1 cellular context compared by ENCODE assay signal in the genomic region with DNA sequence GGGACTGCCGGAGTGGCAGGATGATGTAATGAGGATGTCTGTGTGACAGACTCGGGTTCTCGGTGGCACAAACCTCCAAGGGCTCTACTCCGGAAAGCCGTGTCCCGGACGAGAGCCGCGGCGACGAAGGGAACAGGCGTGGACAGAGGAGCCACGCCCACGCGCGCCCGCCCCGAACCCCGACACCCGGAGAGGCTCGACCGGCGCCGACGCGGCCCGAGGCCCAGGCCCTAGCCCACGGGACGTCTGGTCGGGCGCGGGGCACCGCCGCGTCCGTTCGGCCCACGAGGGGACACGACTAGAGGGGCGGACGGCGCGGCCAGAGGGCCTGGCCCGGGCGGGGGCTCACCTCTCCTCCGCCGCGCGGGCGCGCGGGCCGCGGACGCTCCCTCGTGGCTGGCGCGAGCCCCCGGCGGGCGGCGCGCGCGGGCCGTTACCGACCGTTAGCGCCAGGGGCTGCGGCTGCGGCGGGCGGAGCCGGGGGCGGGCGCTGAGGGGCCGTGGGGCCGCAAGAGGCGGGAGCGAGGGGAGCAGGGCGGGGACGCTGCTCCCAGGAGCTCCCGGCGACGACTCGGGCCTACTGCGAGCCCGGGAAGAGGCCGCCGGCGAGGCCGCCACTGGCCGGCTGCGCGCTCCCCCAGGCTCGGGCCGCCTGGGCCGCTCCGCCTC.
A peak's percentile ranks its signal among the peaks of the same experiment; 100 is the strongest.
TF ChIP-seq lines count a peak whose summit lies in the region.

No MANE protein-coding gene starts in this region.

TF ChIP-seq in HEK293, 187 proteins besides CTCF, POLR2A, EP300 and RAD21 (continued from another document):
- TF ChIP-seq, protein P1, sequence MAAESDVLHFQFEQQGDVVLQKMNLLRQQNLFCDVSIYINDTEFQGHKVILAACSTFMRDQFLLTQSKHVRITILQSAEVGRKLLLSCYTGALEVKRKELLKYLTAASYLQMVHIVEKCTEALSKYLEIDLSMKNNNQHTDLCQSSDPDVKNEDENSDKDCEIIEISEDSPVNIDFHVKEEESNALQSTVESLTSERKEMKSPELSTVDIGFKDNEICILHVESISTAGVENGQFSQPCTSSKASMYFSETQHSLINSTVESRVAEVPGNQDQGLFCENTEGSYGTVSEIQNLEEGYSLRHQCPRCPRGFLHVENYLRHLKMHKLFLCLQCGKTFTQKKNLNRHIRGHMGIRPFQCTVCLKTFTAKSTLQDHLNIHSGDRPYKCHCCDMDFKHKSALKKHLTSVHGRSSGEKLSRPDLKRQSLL (tag by site-specific recombination; IDR thresholded peaks at IDR 0.05), result no peak
- TF ChIP-seq, protein P2, sequence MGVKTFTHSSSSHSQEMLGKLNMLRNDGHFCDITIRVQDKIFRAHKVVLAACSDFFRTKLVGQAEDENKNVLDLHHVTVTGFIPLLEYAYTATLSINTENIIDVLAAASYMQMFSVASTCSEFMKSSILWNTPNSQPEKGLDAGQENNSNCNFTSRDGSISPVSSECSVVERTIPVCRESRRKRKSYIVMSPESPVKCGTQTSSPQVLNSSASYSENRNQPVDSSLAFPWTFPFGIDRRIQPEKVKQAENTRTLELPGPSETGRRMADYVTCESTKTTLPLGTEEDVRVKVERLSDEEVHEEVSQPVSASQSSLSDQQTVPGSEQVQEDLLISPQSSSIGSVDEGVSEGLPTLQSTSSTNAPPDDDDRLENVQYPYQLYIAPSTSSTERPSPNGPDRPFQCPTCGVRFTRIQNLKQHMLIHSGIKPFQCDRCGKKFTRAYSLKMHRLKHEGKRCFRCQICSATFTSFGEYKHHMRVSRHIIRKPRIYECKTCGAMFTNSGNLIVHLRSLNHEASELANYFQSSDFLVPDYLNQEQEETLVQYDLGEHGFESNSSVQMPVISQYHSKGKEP (tag by site-specific recombination; IDR thresholded peaks at IDR 0.05), result no peak
- no peak for TF ChIP-seq ZNF707 (tag by site-specific recombination; IDR thresholded peaks at IDR 0.05)
- TF ChIP-seq ZNF530 (tag by site-specific recombination; IDR thresholded peaks at IDR 0.05; ENCODE audit: low read depth), result no peak
- peak; percentile 37; the same call in 1 of the 2 replicates for TF ChIP-seq ZBTB8A (tag by site-specific recombination; IDR thresholded peaks at IDR 0.05)
- no peak for TF ChIP-seq ZNF121 (tag by site-specific recombination; IDR thresholded peaks at IDR 0.05)
- TF ChIP-seq MEIS1 (CRISPR knock-in tag; IDR thresholded peaks at IDR 0.05; ENCODE audit: borderline replicate concordance), result no peak
- TF ChIP-seq ZNF76 (tag by site-specific recombination; IDR thresholded peaks at IDR 0.05; ENCODE audit: borderline replicate concordance, low read depth), result no peak
- TF ChIP-seq ZNF169 (tag by site-specific recombination; IDR thresholded peaks at IDR 0.05), result no peak
- TF ChIP-seq ZFP3 (tag by site-specific recombination; IDR thresholded peaks at IDR 0.05; ENCODE audit: low read depth), result no peak
- TF ChIP-seq ZNF654 (tag by site-specific recombination; IDR thresholded peaks at IDR 0.05; ENCODE audit: low read depth), result no peak
- no peak for TF ChIP-seq ZNF211 (tag by site-specific recombination; IDR thresholded peaks at IDR 0.05; ENCODE audit: low read depth)
- TF ChIP-seq ZFP41 (tag by site-specific recombination; IDR thresholded peaks at IDR 0.05; ENCODE audit: borderline replicate concordance), result no peak
- TF ChIP-seq ZNF239 (tag by site-specific recombination; IDR thresholded peaks at IDR 0.05), result no peak
- no peak for TF ChIP-seq SP7 (tag by site-specific recombination; IDR thresholded peaks at IDR 0.05)
- no peak for TF ChIP-seq ZSCAN16 (tag by site-specific recombination; IDR thresholded peaks at IDR 0.05)
- TF ChIP-seq ZFP69B (tag by site-specific recombination; IDR thresholded peaks at IDR 0.05), result no peak
- TF ChIP-seq, protein P3, sequence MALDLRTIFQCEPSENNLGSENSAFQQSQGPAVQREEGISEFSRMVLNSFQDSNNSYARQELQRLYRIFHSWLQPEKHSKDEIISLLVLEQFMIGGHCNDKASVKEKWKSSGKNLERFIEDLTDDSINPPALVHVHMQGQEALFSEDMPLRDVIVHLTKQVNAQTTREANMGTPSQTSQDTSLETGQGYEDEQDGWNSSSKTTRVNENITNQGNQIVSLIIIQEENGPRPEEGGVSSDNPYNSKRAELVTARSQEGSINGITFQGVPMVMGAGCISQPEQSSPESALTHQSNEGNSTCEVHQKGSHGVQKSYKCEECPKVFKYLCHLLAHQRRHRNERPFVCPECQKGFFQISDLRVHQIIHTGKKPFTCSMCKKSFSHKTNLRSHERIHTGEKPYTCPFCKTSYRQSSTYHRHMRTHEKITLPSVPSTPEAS (tag by site-specific recombination; IDR thresholded peaks at IDR 0.05), result no peak
- TF ChIP-seq MYNN (tag by site-specific recombination; IDR thresholded peaks at IDR 0.05; ENCODE audit: borderline replicate concordance), result no peak
- no peak for TF ChIP-seq ZNF664 (tag by site-specific recombination; IDR thresholded peaks at IDR 0.05)
- TF ChIP-seq ZNF571 (tag by site-specific recombination; IDR thresholded peaks at IDR 0.05), result no peak
- TF ChIP-seq, protein P4, sequence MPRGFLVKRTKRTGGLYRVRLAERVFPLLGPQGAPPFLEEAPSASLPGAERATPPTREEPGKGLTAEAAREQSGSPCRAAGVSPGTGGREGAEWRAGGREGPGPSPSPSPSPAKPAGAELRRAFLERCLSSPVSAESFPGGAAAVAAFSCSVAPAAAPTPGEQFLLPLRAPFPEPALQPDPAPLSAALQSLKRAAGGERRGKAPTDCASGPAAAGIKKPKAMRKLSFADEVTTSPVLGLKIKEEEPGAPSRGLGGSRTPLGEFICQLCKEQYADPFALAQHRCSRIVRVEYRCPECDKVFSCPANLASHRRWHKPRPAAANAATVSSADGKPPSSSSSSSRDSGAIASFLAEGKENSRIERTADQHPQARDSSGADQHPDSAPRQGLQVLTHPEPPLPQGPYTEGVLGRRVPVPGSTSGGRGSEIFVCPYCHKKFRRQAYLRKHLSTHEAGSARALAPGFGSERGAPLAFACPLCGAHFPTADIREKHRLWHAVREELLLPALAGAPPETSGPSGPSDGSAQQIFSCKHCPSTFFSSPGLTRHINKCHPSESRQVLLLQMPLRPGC (tag by site-specific recombination; IDR thresholded peaks at IDR 0.05), result no peak
- TF ChIP-seq, protein P5, sequence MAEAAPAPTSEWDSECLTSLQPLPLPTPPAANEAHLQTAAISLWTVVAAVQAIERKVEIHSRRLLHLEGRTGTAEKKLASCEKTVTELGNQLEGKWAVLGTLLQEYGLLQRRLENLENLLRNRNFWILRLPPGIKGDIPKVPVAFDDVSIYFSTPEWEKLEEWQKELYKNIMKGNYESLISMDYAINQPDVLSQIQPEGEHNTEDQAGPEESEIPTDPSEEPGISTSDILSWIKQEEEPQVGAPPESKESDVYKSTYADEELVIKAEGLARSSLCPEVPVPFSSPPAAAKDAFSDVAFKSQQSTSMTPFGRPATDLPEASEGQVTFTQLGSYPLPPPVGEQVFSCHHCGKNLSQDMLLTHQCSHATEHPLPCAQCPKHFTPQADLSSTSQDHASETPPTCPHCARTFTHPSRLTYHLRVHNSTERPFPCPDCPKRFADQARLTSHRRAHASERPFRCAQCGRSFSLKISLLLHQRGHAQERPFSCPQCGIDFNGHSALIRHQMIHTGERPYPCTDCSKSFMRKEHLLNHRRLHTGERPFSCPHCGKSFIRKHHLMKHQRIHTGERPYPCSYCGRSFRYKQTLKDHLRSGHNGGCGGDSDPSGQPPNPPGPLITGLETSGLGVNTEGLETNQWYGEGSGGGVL (tag by site-specific recombination; IDR thresholded peaks at IDR 0.05), result peak; percentile 40; the same call in 1 of the 2 replicates
- TF ChIP-seq ZNF223 (tag by site-specific recombination; IDR thresholded peaks at IDR 0.05), result no peak
- TF ChIP-seq ZNF777 (tag by site-specific recombination; IDR thresholded peaks at IDR 0.05; ENCODE audit: borderline replicate concordance), result no peak
- TF ChIP-seq ZNF670 (tag by site-specific recombination; IDR thresholded peaks at IDR 0.05; ENCODE audit: low read depth), result no peak
- no peak for TF ChIP-seq ZNF214 (tag by site-specific recombination; IDR thresholded peaks at IDR 0.05; ENCODE audit: borderline replicate concordance)
- no peak for TF ChIP-seq ZNF837 (tag by site-specific recombination; IDR thresholded peaks at IDR 0.05)
- TF ChIP-seq, protein P6, sequence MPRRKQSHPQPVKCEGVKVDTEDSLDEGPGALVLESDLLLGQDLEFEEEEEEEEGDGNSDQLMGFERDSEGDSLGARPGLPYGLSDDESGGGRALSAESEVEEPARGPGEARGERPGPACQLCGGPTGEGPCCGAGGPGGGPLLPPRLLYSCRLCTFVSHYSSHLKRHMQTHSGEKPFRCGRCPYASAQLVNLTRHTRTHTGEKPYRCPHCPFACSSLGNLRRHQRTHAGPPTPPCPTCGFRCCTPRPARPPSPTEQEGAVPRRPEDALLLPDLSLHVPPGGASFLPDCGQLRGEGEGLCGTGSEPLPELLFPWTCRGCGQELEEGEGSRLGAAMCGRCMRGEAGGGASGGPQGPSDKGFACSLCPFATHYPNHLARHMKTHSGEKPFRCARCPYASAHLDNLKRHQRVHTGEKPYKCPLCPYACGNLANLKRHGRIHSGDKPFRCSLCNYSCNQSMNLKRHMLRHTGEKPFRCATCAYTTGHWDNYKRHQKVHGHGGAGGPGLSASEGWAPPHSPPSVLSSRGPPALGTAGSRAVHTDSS (tag by site-specific recombination; IDR thresholded peaks at IDR 0.05), result no peak
- no peak for TF ChIP-seq ZNF561 (tag by site-specific recombination; IDR thresholded peaks at IDR 0.05; ENCODE audit: borderline replicate concordance)
- TF ChIP-seq ZNF610 (tag by site-specific recombination; IDR thresholded peaks at IDR 0.05; ENCODE audit: borderline replicate concordance), result no peak
- no peak for TF ChIP-seq MZF1 (tag by site-specific recombination; IDR thresholded peaks at IDR 0.05; ENCODE audit: borderline replicate concordance)
- no peak for TF ChIP-seq ZNF302 (tag by site-specific recombination; IDR thresholded peaks at IDR 0.05; ENCODE audit: low read depth)
- TF ChIP-seq ZNF394 (tag by site-specific recombination; IDR thresholded peaks at IDR 0.05; ENCODE audit: borderline replicate concordance), result no peak
- no peak for TF ChIP-seq BCL11A (tag by site-specific recombination; IDR thresholded peaks at IDR 0.05; ENCODE audit: low read depth)
- TF ChIP-seq, protein P7, sequence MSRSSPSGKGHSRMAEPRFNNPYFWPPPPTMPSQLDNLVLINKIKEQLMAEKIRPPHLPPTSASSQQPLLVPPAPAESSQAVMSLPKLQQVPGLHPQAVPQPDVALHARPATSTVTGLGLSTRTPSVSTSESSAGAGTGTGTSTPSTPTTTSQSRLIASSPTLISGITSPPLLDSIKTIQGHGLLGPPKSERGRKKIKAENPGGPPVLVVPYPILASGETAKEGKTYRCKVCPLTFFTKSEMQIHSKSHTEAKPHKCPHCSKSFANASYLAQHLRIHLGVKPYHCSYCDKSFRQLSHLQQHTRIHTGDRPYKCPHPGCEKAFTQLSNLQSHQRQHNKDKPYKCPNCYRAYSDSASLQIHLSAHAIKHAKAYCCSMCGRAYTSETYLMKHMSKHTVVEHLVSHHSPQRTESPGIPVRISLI (tag by site-specific recombination; IDR thresholded peaks at IDR 0.05), result no peak
- no peak for TF ChIP-seq ZIC2 (tag by site-specific recombination; IDR thresholded peaks at IDR 0.05)
- TF ChIP-seq SETDB1 (IDR thresholded peaks at IDR 0.05; ENCODE audit: insufficient read length, low read length), result no peak
- TF ChIP-seq GLIS1 (tag by site-specific recombination; IDR thresholded peaks at IDR 0.05), result no peak
- no peak for TF ChIP-seq ZNF701 (tag by site-specific recombination; IDR thresholded peaks at IDR 0.05)
- no peak for TF ChIP-seq ZNF514 (tag by site-specific recombination; IDR thresholded peaks at IDR 0.05)
- no peak for TF ChIP-seq YY2 (tag by site-specific recombination; IDR thresholded peaks at IDR 0.05)
- no peak for TF ChIP-seq ZXDB (tag by site-specific recombination; IDR thresholded peaks at IDR 0.05)
- no peak for TF ChIP-seq ZNF140 (tag by site-specific recombination; IDR thresholded peaks at IDR 0.05)
- no peak for TF ChIP-seq ZNF768 (tag by site-specific recombination; IDR thresholded peaks at IDR 0.05)
- TF ChIP-seq KLF1 (tag by site-specific recombination; IDR thresholded peaks at IDR 0.05), result no peak
- no peak for TF ChIP-seq ZNF311 (tag by site-specific recombination; IDR thresholded peaks at IDR 0.05; ENCODE audit: borderline replicate concordance)
- TF ChIP-seq ZNF843 (tag by site-specific recombination; IDR thresholded peaks at IDR 0.05), result no peak
- TF ChIP-seq ZNF747 (tag by site-specific recombination; IDR thresholded peaks at IDR 0.05), result no peak
- no peak for TF ChIP-seq OSR2 (tag by site-specific recombination; IDR thresholded peaks at IDR 0.05)
- TF ChIP-seq ZBTB7A (tag by site-specific recombination; IDR thresholded peaks at IDR 0.05; ENCODE audit: low read depth), result no peak
- TF ChIP-seq ZNF132 (tag by site-specific recombination; IDR thresholded peaks at IDR 0.05; ENCODE audit: borderline replicate concordance), result no peak
- TF ChIP-seq ZBTB21 (tag by site-specific recombination; IDR thresholded peaks at IDR 0.05), result no peak
- TF ChIP-seq, protein P8, sequence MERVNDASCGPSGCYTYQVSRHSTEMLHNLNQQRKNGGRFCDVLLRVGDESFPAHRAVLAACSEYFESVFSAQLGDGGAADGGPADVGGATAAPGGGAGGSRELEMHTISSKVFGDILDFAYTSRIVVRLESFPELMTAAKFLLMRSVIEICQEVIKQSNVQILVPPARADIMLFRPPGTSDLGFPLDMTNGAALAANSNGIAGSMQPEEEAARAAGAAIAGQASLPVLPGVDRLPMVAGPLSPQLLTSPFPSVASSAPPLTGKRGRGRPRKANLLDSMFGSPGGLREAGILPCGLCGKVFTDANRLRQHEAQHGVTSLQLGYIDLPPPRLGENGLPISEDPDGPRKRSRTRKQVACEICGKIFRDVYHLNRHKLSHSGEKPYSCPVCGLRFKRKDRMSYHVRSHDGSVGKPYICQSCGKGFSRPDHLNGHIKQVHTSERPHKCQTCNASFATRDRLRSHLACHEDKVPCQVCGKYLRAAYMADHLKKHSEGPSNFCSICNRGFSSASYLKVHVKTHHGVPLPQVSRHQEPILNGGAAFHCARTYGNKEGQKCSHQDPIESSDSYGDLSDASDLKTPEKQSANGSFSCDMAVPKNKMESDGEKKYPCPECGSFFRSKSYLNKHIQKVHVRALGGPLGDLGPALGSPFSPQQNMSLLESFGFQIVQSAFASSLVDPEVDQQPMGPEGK (tag by site-specific recombination; IDR thresholded peaks at IDR 0.05), result no peak
- no peak for TF ChIP-seq ZNF391 (tag by site-specific recombination; IDR thresholded peaks at IDR 0.05; ENCODE audit: borderline replicate concordance, low read depth)
- peak; percentile 53; the same call in 1 of the 2 replicates for TF ChIP-seq ZSCAN30 (tag by site-specific recombination; IDR thresholded peaks at IDR 0.05)
- no peak for TF ChIP-seq BCL11B (tag by site-specific recombination; IDR thresholded peaks at IDR 0.05; ENCODE audit: low read depth)
- TF ChIP-seq ZNF548 (tag by site-specific recombination; IDR thresholded peaks at IDR 0.05), result no peak
